ENCODE assay signal across 7 cellular contexts in genomic region chr16:79966226-79966625, GRCh38.
"Had no signal": no experiment of that assay in that cellular context is flagged by ENCODE, and none has a peak within 500 bp of the region (broad histone marks: within the 10 kb centered on the region; RNA-seq: fewer than 3 reads in every experiment).

No MANE protein-coding gene starts in this region.

- H3K4me1 Mint-ChIP-seq: IgD-negative memory B cell had no signal

- H3K4me3 ChIP-seq: GM23248 had no signal

- H3K4me3 Mint-ChIP-seq: H9, IgD-negative memory B cell had no signal

- H3K27ac Mint-ChIP-seq: H9, IgD-negative memory B cell had no signal

- H3K36me3 Mint-ChIP-seq: IgD-negative memory B cell had no signal

- ATAC-seq: HepG2 had no signal

- DNase-seq: GM23248, GOT3, H9, HCEC 1CT, KG1 had no signal

- H3K27ac ChIP-seq: GM23248 had no signal

- FAIRE-seq: HepG2 had no signal

- H3K9me3 Mint-ChIP-seq: H9 had no signal
